In the genomic region with DNA sequence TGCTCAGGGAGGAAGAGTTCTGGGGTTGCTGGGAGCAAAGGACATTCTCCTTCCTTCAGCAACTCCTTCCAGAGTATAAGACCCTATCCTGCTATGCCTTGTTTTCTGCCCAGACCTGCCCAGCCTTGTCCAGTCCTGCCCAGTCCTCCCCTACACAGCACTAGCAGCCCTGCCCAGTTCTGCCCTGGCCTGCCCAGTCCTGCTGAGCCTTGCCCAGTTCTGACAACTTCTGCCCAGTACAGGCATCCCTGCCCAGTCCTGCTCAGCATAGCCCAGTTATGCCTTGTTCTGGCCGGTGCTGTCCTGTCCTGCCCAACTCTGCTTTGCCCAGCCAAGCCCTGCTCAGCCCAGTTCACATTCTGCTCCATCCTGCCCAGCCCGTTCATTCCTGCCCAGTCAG, we compare ENCODE assay signal across 18 cellular contexts. TPM values are rescaled to one million over a fixed set of nuclear protein-coding genes. Genes with fewer than 3 reads are reported as not detected.
DNase-seq lines count a peak whose midpoint lies in the region; ATAC-seq, FAIRE-seq and TF ChIP-seq lines count a peak whose summit lies in the region.
"Had no signal": no experiment of that assay in that cellular context is flagged by ENCODE, and none has a peak within 500 bp of the region (broad histone marks: within the 10 kb centered on the region; RNA-seq: fewer than 3 reads in every experiment).

No MANE protein-coding gene starts in this region.

- no peaks in the 10 kb centered on the region for H3K36me3 Mint-ChIP-seq in naive thymus-derived CD4-positive, alpha-beta T cell
- H3K36me3 Mint-ChIP-seq in type B pancreatic cell, result no peaks in the 10 kb centered on the region
- H3K36me3 Mint-ChIP-seq: CD14-positive monocyte, IgD-negative memory B cell had no signal

- no peaks in the 10 kb centered on the region for H3K79me2 ChIP-seq in H1 (ENCODE audit: control insufficient read depth in 1 of 2, insufficient read depth in 2 of 2, low read length in 2 of 2)

- no peaks in the 10 kb centered on the region for H3K9me3 ChIP-seq in H1 (ENCODE audit: insufficient read depth in 2 of 2, low read depth in 1 of 2, low read length in 1 of 2)
- H3K9me3 ChIP-seq in naive thymus-derived CD4-positive, alpha-beta T cell (ENCODE audit: control insufficient read depth in 2 of 3, low read length in 3 of 3), result no peaks in the 10 kb centered on the region
- H3K9me3 ChIP-seq in right atrium auricular region, result no peaks in the 10 kb centered on the region

- no peak overlapping the region for H2AFZ ChIP-seq in H1 (ENCODE audit: low read length)

- no peak overlapping the region for H3K56ac ChIP-seq in H1 (replicated peaks; ENCODE audit: insufficient read length, low read depth, low read length)

- H3K9me3 Mint-ChIP-seq in naive thymus-derived CD4-positive, alpha-beta T cell, result peaks cover 0 to 4% (median 0%) of the 10 kb centered on the region in 11 donors
- H3K9me3 Mint-ChIP-seq in type B pancreatic cell, result no peaks in the 10 kb centered on the region
- H3K9me3 Mint-ChIP-seq: IgD-negative memory B cell had no signal

- 0 out of 2 replicates have a peak overlapping the region, but pooled peaks have one; percentile 38 for H2BK15ac ChIP-seq in H1 (ENCODE audit: low read length)

- CTCF ChIA-PET in H1 (lab: Charles Lee; ENCODE audit: partially characterized antibody), result interaction anchor here (0.6 kb wide), 1 partner anchor 212 kb away, joined by 5 read pairs; no protein-coding TSS in a partner anchor
- CTCF ChIA-PET in naive thymus-derived CD4-positive, alpha-beta T cell (lab: Charles Lee), result no interaction called here

- intact Hi-C loops in naive thymus-derived CD4-positive, alpha-beta T cell (cut with micrococcal nuclease), result no loop called here

- peak overlapping the region; percentile 72; the same call in 1 of the 2 replicates for H2BK5ac ChIP-seq in H1 (ENCODE audit: low read depth, low read length)

- H2BK120ac ChIP-seq in H1 (replicated peaks; ENCODE audit: low read depth, low read length), result no peak overlapping the region

- no peak overlapping the region for H4K8ac ChIP-seq in H1 (ENCODE audit: extremely low read depth, insufficient read depth, low read length)

- POLR2A ChIA-PET in H1 (lab: Charles Lee; ENCODE audit: partially characterized antibody), result no interaction called here
- POLR2A ChIA-PET in naive thymus-derived CD4-positive, alpha-beta T cell (lab: Charles Lee), result no interaction called here

- no peaks in the 10 kb centered on the region for H3K79me1 ChIP-seq in H1 (ENCODE audit: low read depth, low read length)

- H3K4me3 Mint-ChIP-seq in naive thymus-derived CD4-positive, alpha-beta T cell, result no peak overlapping the region
- no peak overlapping the region for H3K4me3 Mint-ChIP-seq in type B pancreatic cell
- H3K4me3 Mint-ChIP-seq: CD14-positive monocyte, IgD-negative memory B cell had no signal

- H3K4me2 ChIP-seq in H1 (ENCODE audit: insufficient read depth in 1 of 2, low read depth in 2 of 2, low read length in 2 of 2), result no peak overlapping the region

- H3K27me3 Mint-ChIP-seq in naive thymus-derived CD4-positive, alpha-beta T cell, result peaks cover 22 to 49% (median 28%) of the 10 kb centered on the region in 5 donors
- H3K27me3 Mint-ChIP-seq in type B pancreatic cell, result peaks cover 8% of the 10 kb centered on the region

- peak; percentile 24 for ATAC-seq in naive thymus-derived CD4-positive, alpha-beta T cell
- ATAC-seq in HG03045 (IDR thresholded peaks at IDR 0.05; ENCODE audit: unreplicated experiment), result no peak

- H3K4me3 ChIP-seq in H1 (ENCODE audit: extremely low read depth in 1 of 4, insufficient read depth in 2 of 4, low read depth in 3 of 4, low read length in 4 of 4), result no peak overlapping the region
- no peak overlapping the region for H3K4me3 ChIP-seq in naive thymus-derived CD4-positive, alpha-beta T cell (ENCODE audit: low read length)
- H3K4me3 ChIP-seq in right atrium auricular region, result no peak overlapping the region

- peak; percentile 41 for DNase-seq in HT-29 (ENCODE audit: low spot score)
- DNase-seq in H1 (ENCODE audit: low read depth in 1 of 2, low spot score in 2 of 2), result no peak
- no peak for DNase-seq in naive thymus-derived CD4-positive, alpha-beta T cell
- DNase-seq in type B pancreatic cell (ENCODE audit: extremely low spot score, unreplicated experiment), result no peak
- no peak for DNase-seq in 8988T
- DNase-seq in NK-92 (lab: John Stamatoyannopoulos, UW; ENCODE audit: unreplicated experiment), result no peak
- DNase-seq in right atrium auricular region (ENCODE audit: low spot score), result no peak
- DNase-seq: GF-D8; NCI-H187; NCI-H345; NCI-H526; NK-92 treated with Interleukin-12 subunit alpha and Interleukin-12 subunit beta, amount 100 ng/mL, for 24 hours; SIG-M5 had no signal

- no peaks in the 10 kb centered on the region for H3K23me2 ChIP-seq in H1 (ENCODE audit: low read depth, low read length)

- no peak overlapping the region for H3K9ac ChIP-seq in H1 (replicated peaks in 1 of 4; ENCODE audit: extremely low read depth in 1 of 4, low read depth in 3 of 4, low read length in 3 of 4)

- H3K4ac ChIP-seq in H1 (replicated peaks; ENCODE audit: insufficient read length, low read depth, low read length), result no peak overlapping the region

- no peak for TF ChIP-seq CTCF in H1 (IDR thresholded peaks at IDR 0.05; ENCODE audit: control extremely low read depth in 1 of 3, insufficient read depth in 1 of 3, low read depth in 1 of 3, low read length in 3 of 3)
- no peak for TF ChIP-seq CTCF in type B pancreatic cell (conservative IDR thresholded peaks at IDR 0.05)
- TF ChIP-seq CTCF in right atrium auricular region (IDR thresholded peaks at IDR 0.05), result no peak

- no peak for FAIRE-seq in H1 (lab: Jason Lieb, UNC)
- FAIRE-seq: GM12891 had no signal

- 0 out of 2 replicates have a peak overlapping the region, but pooled peaks have one; percentile 41 for H2BK20ac ChIP-seq in H1 (ENCODE audit: low read length)

- H3K4me1 Mint-ChIP-seq in naive thymus-derived CD4-positive, alpha-beta T cell, result peaks cover 0 to 2% (median 0%) of the 10 kb centered on the region in 7 donors
- H3K4me1 Mint-ChIP-seq in type B pancreatic cell (ENCODE audit: unreplicated experiment), result peaks cover 5% of the 10 kb centered on the region
- H3K4me1 Mint-ChIP-seq: CD14-positive monocyte, IgD-negative memory B cell had no signal

- no peak overlapping the region for H2AK5ac ChIP-seq in H1 (ENCODE audit: low read depth, low read length)

- no peak overlapping the region for H4K5ac ChIP-seq in H1 (ENCODE audit: insufficient read length, low read depth, low read length)

- no peak for TF ChIP-seq RAD21 in H1 (IDR thresholded peaks at IDR 0.05 in 1 of 2, conservative IDR thresholded peaks at IDR 0.05 in 1 of 2; ENCODE audit: low read depth in 2 of 2, low read length in 2 of 2)

- no peak for TF ChIP-seq POLR2A in H1 (IDR thresholded peaks at IDR 0.05; ENCODE audit: control extremely low read depth in 1 of 2, low read depth in 2 of 2, low read length in 2 of 2)

- WGBS in H1 (ENCODE audit: extremely low coverage in 1 of 2, insufficient coverage in 1 of 2, insufficient read length in 1 of 2, insufficient replicate concordance in 2 of 2, low coverage in 1 of 2, low lambda C conversion rate in 2 of 2, missing lambda C conversion rate in 1 of 2), 2 experiments, result 83% methylated on average over 2 of the region's 2 CpGs; no CpG with 5 or more reads in 1 of the 2 experiments

- H3K18ac ChIP-seq in H1 (ENCODE audit: extremely low read depth, low read length), result no peak overlapping the region

- no peak overlapping the region for H2BK12ac ChIP-seq in H1 (ENCODE audit: low read depth, low read length)

- H3K14ac ChIP-seq in H1 (ENCODE audit: insufficient read length), result no peak overlapping the region

- H3K36me3 ChIP-seq in H1 (ENCODE audit: control insufficient read depth in 2 of 4, insufficient read depth in 4 of 4, low read length in 3 of 4) (no peaks in the 10 kb centered on the region), right atrium auricular region (no peaks in the 10 kb centered on the region)
- H3K36me3 ChIP-seq in naive thymus-derived CD4-positive, alpha-beta T cell (ENCODE audit: control insufficient read depth in 2 of 3, insufficient read depth in 3 of 3, low read length in 3 of 3), result no peaks in the 10 kb centered on the region

- no peak overlapping the region for H3K27ac ChIP-seq in H1 (ENCODE audit: low read depth, low read length)
- H3K27ac ChIP-seq in naive thymus-derived CD4-positive, alpha-beta T cell (ENCODE audit: low read depth, low read length), result no peak overlapping the region
- H3K27ac ChIP-seq in right atrium auricular region, result no peak overlapping the region

- no peak overlapping the region for H3K23ac ChIP-seq in H1 (ENCODE audit: insufficient read length)

- TF ChIP-seq EP300 in H1 (IDR thresholded peaks at IDR 0.05; ENCODE audit: borderline replicate concordance in 1 of 2, low read depth in 2 of 2, low read length in 2 of 2), result no peak

- peak overlapping the region in 1 of 9 donors; percentile 47 for H3K27ac Mint-ChIP-seq in naive thymus-derived CD4-positive, alpha-beta T cell
- H3K27ac Mint-ChIP-seq in type B pancreatic cell, result peak overlapping the region; percentile 62

- no peak overlapping the region for H4K91ac ChIP-seq in H1 (replicated peaks; ENCODE audit: insufficient read length, low read length)

- no peaks in the 10 kb centered on the region for H3K27me3 ChIP-seq in H1 (replicated peaks in 1 of 4; ENCODE audit: control insufficient read depth in 3 of 4, extremely low read depth in 1 of 4, insufficient read depth in 3 of 4, low read length in 3 of 4)
- H3K27me3 ChIP-seq in naive thymus-derived CD4-positive, alpha-beta T cell (ENCODE audit: control insufficient read depth in 2 of 2, insufficient read depth in 2 of 2, low read length in 2 of 2), result no peaks in the 10 kb centered on the region
- H3K27me3 ChIP-seq in right atrium auricular region, result no peaks in the 10 kb centered on the region

- H3K4me1 ChIP-seq in H1 (replicated peaks in 1 of 4; ENCODE audit: control insufficient read depth in 3 of 4, insufficient read depth in 4 of 4, low read length in 3 of 4), result peaks cover 0 to 9% (median 3%) of the 10 kb centered on the region in 4 experiments; a peak in 3 of 7 replicates
- no peaks in the 10 kb centered on the region for H3K4me1 ChIP-seq in naive thymus-derived CD4-positive, alpha-beta T cell (ENCODE audit: control insufficient read depth in 2 of 2, insufficient read depth in 2 of 2, low read length in 2 of 2)
- H3K4me1 ChIP-seq in right atrium auricular region, result no peaks in the 10 kb centered on the region

- no peaks in the 10 kb centered on the region for H4K20me1 ChIP-seq in H1 (replicated peaks in 1 of 2; ENCODE audit: control insufficient read depth in 1 of 2, insufficient read depth in 2 of 2, low read length in 2 of 2)

RNA-seq across cellular contexts. Expression of a gene that starts 44.9 kb away (rescaled TPM):
- total RNA-seq in HT-29 (2014; rRNA removed; shearing (Covaris generic)), result not detected in 2 replicates
- 0.09 and 0.10 TPM in 2 replicates for total RNA-seq in H1 (2021; fragmentation: NEBNext Ultra II Directional; extraction: Animal tissue kit (Norgen Biotek cat#: 25700))
- 0.02 and 0.08 TPM in 2 replicates for polyA plus RNA-seq in H1 (2011; rRNA removed)
- polyA plus RNA-seq in H1 (2011; cell fraction: cytosol; rRNA removed), result 0.05 TPM
- polyA plus RNA-seq in H1 (2011; cell fraction: nucleus; rRNA removed), result 0.19 TPM
- polyA plus RNA-seq in H1 (2012, experiment 1 of 2), result 0.07 TPM in 1 of 4 replicates, not detected in the others
- polyA plus RNA-seq in H1 (2012, experiment 2 of 2), result 0.04 TPM
- polyA plus RNA-seq in H1 (2013, experiment 1 of 2), result 0.06 TPM
- 0.04 TPM for polyA plus RNA-seq in H1 (2013, experiment 2 of 2)
- 0.07 and 0.32 TPM in 2 replicates for polyA minus RNA-seq in H1 (2011; rRNA and poly(A)+ RNA removed)
- not detected for polyA minus RNA-seq in H1 (2011; cell fraction: cytosol; rRNA and poly(A)+ RNA removed)
- 0.40 TPM for polyA minus RNA-seq in H1 (2011; cell fraction: nucleus; rRNA and poly(A)+ RNA removed)
- total RNA-seq in naive thymus-derived CD4-positive, alpha-beta T cell, result not detected
- under 1 TPM in 1 of 2 donors, not detected in 1; 0.13 TPM for polyA plus RNA-seq in naive thymus-derived CD4-positive, alpha-beta T cell
- 7.7 and 12.3 TPM in 2 replicates for total RNA-seq in type B pancreatic cell (ENCODE audit: low replicate concordance)
- under 1 TPM; 0.16 to 0.26 TPM for total RNA-seq in right atrium auricular region
- total RNA-seq: H4 had no signal
- polyA plus RNA-seq: CD14-positive monocyte, IgD-negative memory B cell had no signal
